Comparison of ENCODE assay signal across 17 cellular contexts in genomic region chr22:29122041-29122440, GRCh38. TPM values are rescaled to one million over a fixed set of nuclear protein-coding genes. Genes with fewer than 3 reads are reported as not detected.
"Had no signal": no experiment of that assay in that cellular context is flagged by ENCODE, and none has a peak within 500 bp of the region (broad histone marks: within the 10 kb centered on the region; RNA-seq: fewer than 3 reads in every experiment).

No MANE protein-coding gene starts in this region.

- H3K27ac Mint-ChIP-seq: activated naive CD4-positive, alpha-beta T cell treated with anti-CD3 and anti-CD28 coated beads, Interleukin-2, amount 10 ng/mL, durations not matched to agents 7 days and 5 days; activated T-cell treated with anti-CD3 and anti-CD28 coated beads, Interleukin-2, amount 50 U/mL, for 24 hours; mesothelial cell of epicardium; nephron progenitor cell had no signal

- DNase-seq: activated CD4-positive, alpha-beta T cell treated with anti-CD3 and anti-CD28 coated beads for 1 hour; activated effector memory CD4-positive, alpha-beta T cell treated with Interleukin-2 at 50 U/mL for 16 hours; activated naive CD4-positive, alpha-beta T cell treated with anti-CD3 and anti-CD28 coated beads, Interleukin-2, amount 10 ng/mL, durations not matched to agents 7 days and 5 days; activated T-cell treated with anti-CD3 and anti-CD28 coated beads, Interleukin-2, amount 50 U/mL, for 24 hours; cerebellar nuclear complex; effector CD4-positive, alpha-beta T cell; kidney; nephron progenitor cell; nucleus accumbens; retina; stimulated activated CD4-positive, alpha-beta T cell treated with anti-CD3 and anti-CD28 coated beads, Interleukin-1b, Interleukin-23, amount 100 ng/mL, for 48 hours; stimulated activated CD8-positive, alpha-beta memory T cell treated with anti-CD3 and anti-CD28 coated beads, Interleukin-4, amount 100 ng/mL, for 48 hours; stimulated activated naive CD4-positive, alpha-beta T cell treated with Interleukin-2 at 50 U/mL for 16 hours; WERI-Rb-1 had no signal

- ATAC-seq: left lobe of liver had no signal

- H3K4me1 Mint-ChIP-seq: mesothelial cell of epicardium, nephron progenitor cell had no signal

- H3K4me3 Mint-ChIP-seq: activated naive CD4-positive, alpha-beta T cell treated with anti-CD3 and anti-CD28 coated beads, Interleukin-2, amount 10 ng/mL, durations not matched to agents 7 days and 5 days; activated T-cell treated with anti-CD3 and anti-CD28 coated beads, Interleukin-2, amount 50 U/mL, for 24 hours; mesothelial cell of epicardium; nephron progenitor cell had no signal

RNA-seq across cellular contexts. Expression of gene KREMEN1, which starts 49.2 kb away (rescaled TPM):
- total RNA-seq: T-helper 1 cell treated with Interleukin-12 subunit alpha and Interleukin-12 subunit beta and Interleukin-4 antibody, amounts not matched to agents 30 ng/mL and 1 ng/mL, for 36 hours had no signal
